10 cellular contexts compared by ENCODE assay signal in the genomic region with DNA sequence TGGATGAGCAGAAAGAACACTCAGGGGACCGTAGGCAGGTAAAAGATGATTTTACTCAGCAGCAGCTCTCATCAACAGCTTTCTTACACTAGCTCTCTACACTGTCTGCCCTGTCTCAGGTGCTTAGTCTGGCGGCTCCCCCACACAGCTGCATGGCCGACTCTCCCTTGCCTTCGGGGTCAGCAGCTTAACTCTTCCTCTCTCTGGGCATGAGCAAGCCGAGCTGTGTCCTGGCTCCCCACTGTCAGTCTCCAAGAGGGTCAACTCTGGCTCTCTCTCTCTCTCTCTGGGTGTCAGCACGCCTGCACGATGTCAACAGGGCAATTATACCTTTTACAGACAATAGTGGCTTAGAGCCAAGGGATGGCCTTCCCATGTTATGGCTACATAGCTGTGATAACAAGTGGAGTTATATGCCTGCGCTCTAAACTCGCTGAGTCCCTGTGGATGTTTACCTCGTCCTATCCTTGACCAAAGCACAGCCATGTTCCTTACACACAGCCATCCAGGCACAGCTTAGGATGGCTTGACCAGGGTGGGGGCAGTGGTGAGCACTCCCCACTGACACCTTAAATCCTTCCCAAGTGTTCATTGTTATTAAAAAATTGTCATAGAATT. TPM values are rescaled to one million over a fixed set of nuclear protein-coding genes. Genes with fewer than 3 reads are reported as not detected.
DNase-seq lines count a peak whose midpoint lies in the region; ATAC-seq and TF ChIP-seq lines count a peak whose summit lies in the region.
"Had no signal": no experiment of that assay in that cellular context is flagged by ENCODE, and none has a peak within 500 bp of the region (broad histone marks: within the 10 kb centered on the region; RNA-seq: fewer than 3 reads in every experiment).

No MANE protein-coding gene starts in this region.

- ATAC-seq in stimulated activated naive CD8-positive, alpha-beta T cell treated with anti-CD3 and anti-CD28 coated beads, Interleukin-15, amount 100 ng/mL, for 72 hours: no peak

- H3K4me1 ChIP-seq in BLaER1 treated with 17β-estradiol and CSF1 and Interleukin-3, amounts not matched to agents 10 nM and 100 nM: peaks cover 18 to 38% (median 31%) of the 10 kb centered on the region in 10 experiments
- H3K4me1 ChIP-seq in OCI-LY3 (ENCODE audit: low read length) (peaks cover 26% of the 10 kb centered on the region), trophoblast cell (ENCODE audit: control insufficient read depth in 1 of 2, insufficient read depth in 2 of 2, low read length in 2 of 2) (peaks cover 6% of the 10 kb centered on the region in 2 experiments)

- H3K9ac ChIP-seq in BLaER1 treated with 17β-estradiol and CSF1 and Interleukin-3, amounts not matched to agents 10 nM and 100 nM: peak overlapping the region in 1 of 11 experiments; percentile 31; a peak in 1 of 22 replicates
- H3K9ac ChIP-seq in OCI-LY3 (ENCODE audit: low read length) (peak overlapping the region; percentile 29; the same call in 1 of the 2 replicates), trophoblast cell (ENCODE audit: low read length) (no peak overlapping the region)

- H3K27ac ChIP-seq in BLaER1 treated with 17β-estradiol and CSF1 and Interleukin-3, amounts not matched to agents 10 nM and 100 nM: peak overlapping the region in 9 of 11 experiments; percentile 3 to 92 (median 50); a peak in 13 of 22 replicates
- H3K27ac ChIP-seq in OCI-LY3 (ENCODE audit: low read length) (peak overlapping the region; percentile 61), trophoblast cell (ENCODE audit: low read depth, low read length) (no peak overlapping the region)

- H4K91ac ChIP-seq in trophoblast cell (ENCODE audit: low read depth, low read length): no peak overlapping the region

- no peak overlapping the region for H3K18ac ChIP-seq in trophoblast cell (ENCODE audit: low read length)

- peaks cover 0 to 13% (median 6%) of the 10 kb centered on the region in 11 experiments; a peak in 11 of 22 replicates for H4K20me1 ChIP-seq in BLaER1 treated with 17β-estradiol and CSF1 and Interleukin-3, amounts not matched to agents 10 nM and 100 nM
- peaks cover 9% of the 10 kb centered on the region for H4K20me1 ChIP-seq in OCI-LY3 (ENCODE audit: insufficient read depth, low read length)

- no peak overlapping the region for H2BK5ac ChIP-seq in trophoblast cell (ENCODE audit: low read depth, low read length, poor library complexity)

- no peak overlapping the region for H2AK5ac ChIP-seq in trophoblast cell (ENCODE audit: low read length)

- no peak for TF ChIP-seq CTCF in OCI-LY3 (IDR thresholded peaks at IDR 0.05; ENCODE audit: low read depth, low read length)

- peaks cover 21% of the 10 kb centered on the region for H3K4me1 Mint-ChIP-seq in stimulated activated naive CD8-positive, alpha-beta T cell treated with anti-CD3 and anti-CD28 coated beads, Interleukin-15, amount 100 ng/mL, for 72 hours

- H2BK120ac ChIP-seq in trophoblast cell (ENCODE audit: insufficient read depth, low read length, poor library complexity): no peak overlapping the region

- peaks cover 0 to 25% (median 8%) of the 10 kb centered on the region in 11 experiments; a peak in 18 of 22 replicates for H3K9me3 ChIP-seq in BLaER1 treated with 17β-estradiol and CSF1 and Interleukin-3, amounts not matched to agents 10 nM and 100 nM (replicated peaks in 1 of 11)
- H3K9me3 ChIP-seq in OCI-LY3 (ENCODE audit: insufficient read depth, low read length) (no peaks in the 10 kb centered on the region), trophoblast cell (ENCODE audit: insufficient read depth, low read depth, low read length) (no peaks in the 10 kb centered on the region)
- H3K9me3 ChIP-seq: pancreas had no signal

- no peaks in the 10 kb centered on the region for H3K27me3 ChIP-seq in BLaER1 treated with 17β-estradiol and CSF1 and Interleukin-3, amounts not matched to agents 10 nM and 100 nM
- H3K27me3 ChIP-seq in OCI-LY3 (ENCODE audit: low read depth, low read length) (no peaks in the 10 kb centered on the region), trophoblast cell (ENCODE audit: insufficient read depth, low read length) (no peaks in the 10 kb centered on the region)
- H3K27me3 ChIP-seq: pancreas had no signal

- peaks cover 11% of the 10 kb centered on the region for H3K27me3 Mint-ChIP-seq in stimulated activated naive CD8-positive, alpha-beta T cell treated with anti-CD3 and anti-CD28 coated beads, Interleukin-15, amount 100 ng/mL, for 72 hours

- peak overlapping the region; percentile 11 for H3K14ac ChIP-seq in trophoblast cell (ENCODE audit: low read length)

- H2AFZ ChIP-seq in OCI-LY3 (ENCODE audit: low read depth, low read length) (no peak overlapping the region), trophoblast cell (ENCODE audit: insufficient read depth, low read length, poor library complexity) (peak overlapping the region; percentile 64)

- H3K4me3 Mint-ChIP-seq in stimulated activated naive CD8-positive, alpha-beta T cell treated with anti-CD3 and anti-CD28 coated beads, Interleukin-15, amount 100 ng/mL, for 72 hours: no peak overlapping the region

- H4K12ac ChIP-seq in trophoblast cell (ENCODE audit: low read depth, low read length): no peak overlapping the region

- H3K79me2 ChIP-seq in OCI-LY3 (ENCODE audit: low read length) (peaks cover 16% of the 10 kb centered on the region), trophoblast cell (ENCODE audit: control insufficient read depth, insufficient read depth, low read length, poor library complexity) (peaks cover 7% of the 10 kb centered on the region)

- peaks cover 10% of the 10 kb centered on the region for H3K79me1 ChIP-seq in trophoblast cell (ENCODE audit: low read length)

- no CpG with 5 or more reads among the region's 10 CpGs for WGBS in trophoblast cell (ENCODE audit: extremely low coverage, insufficient coverage, insufficient read length)

- peak overlapping the region; percentile 47 for H4K8ac ChIP-seq in trophoblast cell (ENCODE audit: low read depth, low read length)

- peak overlapping the region; percentile 4 for H3K4ac ChIP-seq in trophoblast cell (ENCODE audit: low read depth, low read length)

- H3K4me3 ChIP-seq in BLaER1 treated with 17β-estradiol and CSF1 and Interleukin-3, amounts not matched to agents 10 nM and 100 nM: peak overlapping the region in 1 of 10 experiments; percentile 12; a peak in 1 of 20 replicates
- H3K4me3 ChIP-seq in OCI-LY3 (ENCODE audit: low read length) (peak overlapping the region; percentile 50), trophoblast cell (ENCODE audit: low read depth, low read length) (no peak overlapping the region)
- H3K4me3 ChIP-seq: pancreas had no signal

- H3K4me2 ChIP-seq in BLaER1 treated with 17β-estradiol and CSF1 and Interleukin-3, amounts not matched to agents 10 nM and 100 nM: peak overlapping the region in 7 of 11 experiments; percentile 36 to 76 (median 52); a peak in 14 of 22 replicates
- H3K4me2 ChIP-seq in OCI-LY3 (ENCODE audit: low read length): peak overlapping the region; percentile 76
- no peak overlapping the region for H3K4me2 ChIP-seq in trophoblast cell (ENCODE audit: low read length)

- H3K36me3 ChIP-seq in BLaER1 treated with 17β-estradiol and CSF1 and Interleukin-3, amounts not matched to agents 10 nM and 100 nM: 0 out of 22 replicates have a peak, but pooled peaks cover 0 to under 1% (median 0%) of the 10 kb centered on the region in 11 experiments
- peaks cover 9% of the 10 kb centered on the region for H3K36me3 ChIP-seq in OCI-LY3 (replicated peaks; ENCODE audit: low read depth, low read length)
- H3K36me3 ChIP-seq in trophoblast cell (ENCODE audit: control insufficient read depth in 1 of 2, insufficient read depth in 2 of 2, low read length in 2 of 2): no peaks in the 10 kb centered on the region
- H3K36me3 ChIP-seq: pancreas had no signal

- peak; percentile 83 to 88 for DNase-seq in dermis microvascular lymphatic vessel endothelial cell (ENCODE audit: low read depth in 2 of 2)
- DNase-seq in trophoblast cell: no peak
- DNase-seq in SIG-M5 treated with dmso at 0.1 percent for 504 hours (lab: John Stamatoyannopoulos, UW; ENCODE audit: unreplicated experiment): no peak
- DNase-seq in NCI-H187 treated with DMSO at 0.1 percent for 48 hours (lab: John Stamatoyannopoulos, UW): no peak
- no peak for DNase-seq in stimulated activated naive CD8-positive, alpha-beta T cell treated with anti-CD3 and anti-CD28 coated beads, Interleukin-15, amount 100 ng/mL, for 72 hours
- DNase-seq in NCI-H1105 treated with DMSO at 0.1 percent for 48 hours (lab: John Stamatoyannopoulos, UW): no peak
- DNase-seq: DMS 273 treated with DMSO at 0.1 percent for 48 hours had no signal

- no peaks in the 10 kb centered on the region for H3K9me3 Mint-ChIP-seq in stimulated activated naive CD8-positive, alpha-beta T cell treated with anti-CD3 and anti-CD28 coated beads, Interleukin-15, amount 100 ng/mL, for 72 hours

- no peak overlapping the region for H3K23ac ChIP-seq in trophoblast cell (ENCODE audit: low read length)

- no peak overlapping the region for H2BK12ac ChIP-seq in trophoblast cell (ENCODE audit: low read length)

- no peak overlapping the region for H3K27ac Mint-ChIP-seq in stimulated activated naive CD8-positive, alpha-beta T cell treated with anti-CD3 and anti-CD28 coated beads, Interleukin-15, amount 100 ng/mL, for 72 hours

RNA-seq across cellular contexts. Expression of a gene that starts 3.1 kb away (rescaled TPM):
- 51.3 and 65.4 TPM in 2 replicates for total RNA-seq in dermis microvascular lymphatic vessel endothelial cell
- 13.1 and 13.6 TPM in 2 replicates for polyA plus RNA-seq in trophoblast cell (2013)

RNA-seq across cellular contexts. Expression of a gene that starts 20.1 kb away (rescaled TPM):
- total RNA-seq in dermis microvascular lymphatic vessel endothelial cell: 12.3 and 16.2 TPM in 2 replicates
- polyA plus RNA-seq in trophoblast cell (2013): 34.4 TPM in 2 replicates

Comparison
In these comparisons a context has a peak if more than half of its experiments do, and no peak if none do; other contexts are left out.
1. DNase-seq: peak in dermis microvascular lymphatic vessel endothelial cell (2 of 2); none in trophoblast cell (0 of 2), SIG-M5 treated with dmso at 0.1 percent for 504 hours (single experiment), NCI-H187 treated with DMSO at 0.1 percent for 48 hours (single experiment), stimulated activated naive CD8-positive, alpha-beta T cell treated with anti-CD3 and anti-CD28 coated beads, Interleukin-15, amount 100 ng/mL, for 72 hours (0 of 2) and NCI-H1105 treated with DMSO at 0.1 percent for 48 hours (single experiment).